In genomic region chr1:110341146-110341871, GRCh38 we compare ENCODE assay signal across 1 cellular context.
TF ChIP-seq lines count a peak whose summit lies in the region.

No MANE protein-coding gene starts in this region.

TF ChIP-seq in K562, 482 proteins besides CTCF, POLR2A, EP300 and RAD21 (continued from another document and continues in another):
- TF ChIP-seq NRF1 (conservative IDR thresholded peaks at IDR 0.05 in 1 of 2, IDR thresholded peaks at IDR 0.05 in 1 of 2) (peak in 1 of 2 experiments; percentile 37; a peak in 3 of 4 replicates), JUND (IDR thresholded peaks at IDR 0.05; ENCODE audit: borderline replicate concordance, low read depth, low read length) (peak; percentile 55; the same call in 1 of the 2 replicates), JUND (tag; IDR thresholded peaks at IDR 0.05; ENCODE audit: borderline replicate concordance, low read depth, low read length) (peak; percentile 51; the same call in 1 of the 3 replicates), USF1 (CRISPR knock-in tag; IDR thresholded peaks at IDR 0.05) (peak; percentile 33; the same call in 1 of the 2 replicates), TCF7 (IDR thresholded peaks at IDR 0.05; ENCODE audit: borderline replicate concordance) (no peak), DNMT1 (IDR thresholded peaks at IDR 0.05) (no peak), DEAF1 (CRISPR knock-in tag; IDR thresholded peaks at IDR 0.05) (no peak), ZNF217 (CRISPR knock-in tag; IDR thresholded peaks at IDR 0.05) (no peak), RBM25 (IDR thresholded peaks at IDR 0.05; ENCODE audit: low read depth, low read length, severe bottlenecking) (no peak), GATA2 (CRISPR knock-in tag; IDR thresholded peaks at IDR 0.05) (no peak), UBTF (IDR thresholded peaks at IDR 0.05; ENCODE audit: borderline replicate concordance in 1 of 2, low read depth in 2 of 2, low read length in 2 of 2) (peak in 1 of 2 experiments; percentile 81; a peak in 1 of 4 replicates), TCFL5 (CRISPR knock-in tag; conservative IDR thresholded peaks at IDR 0.05) (no peak), ZNF347 (CRISPR knock-in tag; IDR thresholded peaks at IDR 0.05; ENCODE audit: low read depth) (no peak), ZNF766 (CRISPR knock-in tag; conservative IDR thresholded peaks at IDR 0.05) (no peak), ZNF140 (CRISPR knock-in tag; IDR thresholded peaks at IDR 0.05) (no peak), CCNT2 (IDR thresholded peaks at IDR 0.05; ENCODE audit: borderline replicate concordance, extremely low read depth, insufficient read length, low read depth, low read length) (no peak), ZSCAN32 (CRISPR knock-in tag; IDR thresholded peaks at IDR 0.05) (no peak), SMAD1 (IDR thresholded peaks at IDR 0.05; ENCODE audit: low read depth, low read length, partially characterized antibody) (no peak), ZBTB26 (CRISPR knock-in tag; IDR thresholded peaks at IDR 0.05) (no peak), LEF1 (IDR thresholded peaks at IDR 0.05) (no peak), C11orf30 (IDR thresholded peaks at IDR 0.05; ENCODE audit: low read depth) (peak; percentile 24; the same call in 1 of the 2 replicates), POLR2G (IDR thresholded peaks at IDR 0.05; ENCODE audit: low read depth, low read length) (peak; percentile 51), ATF4 (CRISPR knock-in tag; IDR thresholded peaks at IDR 0.05) (no peak), ILF3 (IDR thresholded peaks at IDR 0.05; ENCODE audit: borderline replicate concordance) (no peak), ZNF764 (CRISPR knock-in tag; IDR thresholded peaks at IDR 0.05; ENCODE audit: low read depth) (no peak), CBX8 (IDR thresholded peaks at IDR 0.05; ENCODE audit: borderline replicate concordance, extremely low read depth, low read depth, low read length, poor library complexity, severe bottlenecking) (no peak), ZNF584 (CRISPR knock-in tag; IDR thresholded peaks at IDR 0.05; ENCODE audit: low read depth) (no peak), CHAMP1 (IDR thresholded peaks at IDR 0.05) (no peak), RBBP5 (IDR thresholded peaks at IDR 0.05; ENCODE audit: borderline replicate concordance, insufficient read depth, low read length, poor library complexity, severe bottlenecking) (peak; percentile 46), TAF15 (IDR thresholded peaks at IDR 0.05; ENCODE audit: low read depth, low read length) (no peak), CREB1 (IDR thresholded peaks at IDR 0.05) (peak; percentile 61), CREB1 (CRISPR knock-in tag; IDR thresholded peaks at IDR 0.05) (peak; percentile 75), PRMT5 (CRISPR knock-in tag; IDR thresholded peaks at IDR 0.05) (no peak), ZNF609 (CRISPR knock-in tag; IDR thresholded peaks at IDR 0.05; ENCODE audit: borderline replicate concordance) (peak; percentile 45; the same call in 1 of the 2 replicates), ZNF134 (CRISPR knock-in tag; conservative IDR thresholded peaks at IDR 0.05) (no peak), ZBED1 (IDR thresholded peaks at IDR 0.05) (no peak), SPI1 (IDR thresholded peaks at IDR 0.05; ENCODE audit: borderline replicate concordance, low read depth, low read length) (no peak), MNT (conservative IDR thresholded peaks at IDR 0.05) (no peak), SIN3B (IDR thresholded peaks at IDR 0.05; ENCODE audit: low read depth) (no peak), ZNF518B (CRISPR knock-in tag; IDR thresholded peaks at IDR 0.05) (no peak), FOS (IDR thresholded peaks at IDR 0.05; ENCODE audit: extremely low read depth, insufficient read length) (no peak), CHD2 (IDR thresholded peaks at IDR 0.05; ENCODE audit: low read depth, low read length) (no peak), POLR3G (IDR thresholded peaks at IDR 0.05; ENCODE audit: extremely low read depth, insufficient read length, insufficient replicate concordance) (no peak)
